ENCODE assay signal across 8 cellular contexts in genomic region chr16:57422026-57422944, GRCh38. TPM values are rescaled to one million over a fixed set of nuclear protein-coding genes. Genes with fewer than 3 reads are reported as not detected.
A peak's percentile ranks its signal among the peaks of the same experiment; 100 is the strongest.
DNase-seq lines count a peak whose midpoint lies in the region; ATAC-seq and TF ChIP-seq lines count a peak whose summit lies in the region.

No MANE protein-coding gene starts in this region.

- peak; percentile 39 for TF ChIP-seq CTCF in DND-41 (IDR thresholded peaks at IDR 0.05; ENCODE audit: borderline replicate concordance, extremely low read depth, low read length, poor library complexity, severe bottlenecking)
- peak; percentile 68 for TF ChIP-seq CTCF in Loucy (conservative IDR thresholded peaks at IDR 0.05; ENCODE audit: low read length)
- peak; percentile 15 to 82 (median 70) for TF ChIP-seq CTCF in heart right ventricle (IDR thresholded peaks at IDR 0.05)
- TF ChIP-seq CTCF in smooth muscle cell (IDR thresholded peaks at IDR 0.05; ENCODE audit: borderline replicate concordance, insufficient read depth, poor library complexity, severe bottlenecking), result peak; percentile 55
- TF ChIP-seq CTCF in activated CD8-positive, alpha-beta T cell treated with anti-CD3 and anti-CD28 coated beads for 36 hours (IDR thresholded peaks at IDR 0.05), result no peak

- H3K9me3 Mint-ChIP-seq in T-cell, result no peaks in the 10 kb centered on the region
- H3K9me3 Mint-ChIP-seq in activated CD8-positive, alpha-beta T cell treated with anti-CD3 and anti-CD28 coated beads for 36 hours, result no peaks in the 10 kb centered on the region

- 35 to 36% methylated on average over 10 of the region's 10 CpGs for WGBS in heart right ventricle, 2 donors
- 52% methylated on average over 10 of the region's 10 CpGs for WGBS in smooth muscle cell (ENCODE audit: low lambda C conversion rate)

- CTCF ChIA-PET in T-cell (lab: Charles Lee), result interaction anchor here (0.9 to 1.6 kb wide), 2 partner anchors 11 to 97 kb away, joined by 3 read pairs; no protein-coding TSS in a partner anchor
- CTCF ChIA-PET in activated CD8-positive, alpha-beta T cell treated with anti-CD3 and anti-CD28 coated beads for 36 hours (lab: Charles Lee), result interaction anchor here (0.7 to 8.2 kb wide), 6 partner anchors 9 to 604 kb away, joined by 3 to 81 read pairs (median 4); no protein-coding TSS in a partner anchor

- no peak overlapping the region for H3K4me2 ChIP-seq in DND-41 (ENCODE audit: insufficient read depth, low read length)
- no peak overlapping the region for H3K4me2 ChIP-seq in Loucy (ENCODE audit: low read depth, low read length, poor library complexity, severe bottlenecking)
- no peak overlapping the region for H3K4me2 ChIP-seq in smooth muscle cell

- no peak for DNase-seq in DND-41
- peak; percentile 34 for DNase-seq in UCSD-AML1 (lab: John Stamatoyannopoulos, UW; ENCODE audit: unreplicated experiment)
- peak in 1 of 2 donors; percentile 57 for DNase-seq in heart right ventricle
- no peak for DNase-seq in smooth muscle cell (lab: John Stamatoyannopoulos, UW; ENCODE audit: unreplicated experiment)
- DNase-seq in T-cell, result no peak
- no peak for DNase-seq in activated CD8-positive, alpha-beta T cell treated with anti-CD3 and anti-CD28 coated beads for 36 hours

- intact Hi-C loops in heart right ventricle (cut with DNase I), result loop anchor here in 4 of 10 donors (1.0 to 10.0 kb wide), 3 partner anchors 95 to 337 kb away; no protein-coding TSS in a partner anchor
- intact Hi-C loops in activated CD8-positive, alpha-beta T cell treated with anti-CD3 and anti-CD28 coated beads for 36 hours (cut with micrococcal nuclease), result no loop called here

- H3K4me3 Mint-ChIP-seq in T-cell, result no peak overlapping the region
- H3K4me3 Mint-ChIP-seq in activated CD8-positive, alpha-beta T cell treated with anti-CD3 and anti-CD28 coated beads for 36 hours, result no peak overlapping the region

- H2AFZ ChIP-seq in DND-41 (ENCODE audit: low read depth, low read length), result no peak overlapping the region
- no peak overlapping the region for H2AFZ ChIP-seq in Loucy (ENCODE audit: low read length)
- peak overlapping the region; percentile 18 for H2AFZ ChIP-seq in smooth muscle cell (ENCODE audit: low read depth)

- no peak overlapping the region for H3K27ac Mint-ChIP-seq in T-cell
- H3K27ac Mint-ChIP-seq in activated CD8-positive, alpha-beta T cell treated with anti-CD3 and anti-CD28 coated beads for 36 hours, result no peak overlapping the region

- H3K4me1 Mint-ChIP-seq in T-cell, result peaks cover 15 to 17% (median 16%) of the 10 kb centered on the region in 3 donors
- peaks cover 18% of the 10 kb centered on the region for H3K4me1 Mint-ChIP-seq in activated CD8-positive, alpha-beta T cell treated with anti-CD3 and anti-CD28 coated beads for 36 hours (ENCODE audit: low read depth)

- H3K27ac ChIP-seq in DND-41 (ENCODE audit: low read length), result no peak overlapping the region
- H3K27ac ChIP-seq in heart right ventricle, result peak overlapping the region in 1 of 10 donors; percentile 41
- no peak overlapping the region for H3K27ac ChIP-seq in smooth muscle cell (ENCODE audit: low read depth)

- no peak for ATAC-seq in DND-41 (ENCODE audit: insufficient read depth, low read depth)
- ATAC-seq in heart right ventricle, result peak in 4 of 8 donors; percentile 36 to 65 (median 48)
- no peak for ATAC-seq in T-cell (replicated peaks in 1 of 4)
- no peak for ATAC-seq in activated CD8-positive, alpha-beta T cell treated with anti-CD3 and anti-CD28 coated beads for 36 hours
- ATAC-seq in HG03139 (IDR thresholded peaks at IDR 0.05; ENCODE audit: unreplicated experiment), result no peak

- H3K27me3 ChIP-seq in DND-41 (ENCODE audit: insufficient read depth, low read length, poor library complexity), result no peaks in the 10 kb centered on the region
- H3K27me3 ChIP-seq in Loucy (ENCODE audit: insufficient read depth, low read length, poor library complexity, severe bottlenecking), result no peaks in the 10 kb centered on the region
- H3K27me3 ChIP-seq in heart right ventricle, result no peaks in the 10 kb centered on the region
- no peaks in the 10 kb centered on the region for H3K27me3 ChIP-seq in smooth muscle cell (ENCODE audit: low read depth)

- H3K9me2 ChIP-seq in Loucy (replicated peaks; ENCODE audit: low read depth, low read length), result no peaks in the 10 kb centered on the region

- H3F3A ChIP-seq in Loucy (ENCODE audit: low read depth) (no peaks in the 10 kb centered on the region), smooth muscle cell (ENCODE audit: low read depth) (no peaks in the 10 kb centered on the region)

- POLR2A ChIA-PET in T-cell (lab: Charles Lee), result interaction anchor here (0.5 to 0.6 kb wide), 3 partner anchors 52 to 187 kb away, joined by 4 to 11 read pairs (median 7); no protein-coding TSS in a partner anchor
- POLR2A ChIA-PET in activated CD8-positive, alpha-beta T cell treated with anti-CD3 and anti-CD28 coated beads for 36 hours (lab: Charles Lee), result interaction anchor here (0.6 to 1.2 kb wide), 3 partner anchors 11 to 275 kb away, joined by 3 to 4 read pairs (median 3); no protein-coding TSS in a partner anchor

- no peaks in the 10 kb centered on the region for H3K79me2 ChIP-seq in DND-41 (ENCODE audit: insufficient read depth, low read length)
- no peaks in the 10 kb centered on the region for H3K79me2 ChIP-seq in Loucy (ENCODE audit: insufficient read depth, low read length)
- H3K79me2 ChIP-seq in smooth muscle cell (ENCODE audit: low read depth), result no peaks in the 10 kb centered on the region

- H4K20me1 ChIP-seq in DND-41 (ENCODE audit: insufficient read depth, low read length) (no peaks in the 10 kb centered on the region), Loucy (ENCODE audit: insufficient read depth, low read length, poor library complexity, severe bottlenecking) (no peaks in the 10 kb centered on the region), smooth muscle cell (ENCODE audit: low read depth) (no peaks in the 10 kb centered on the region)

- H3K27me3 Mint-ChIP-seq in T-cell, result no peaks in the 10 kb centered on the region
- H3K27me3 Mint-ChIP-seq in activated CD8-positive, alpha-beta T cell treated with anti-CD3 and anti-CD28 coated beads for 36 hours, result no peaks in the 10 kb centered on the region

- H3K4me1 ChIP-seq in DND-41 (ENCODE audit: insufficient read depth, low read length), result peaks cover 8% of the 10 kb centered on the region
- peaks cover 9% of the 10 kb centered on the region for H3K4me1 ChIP-seq in Loucy (ENCODE audit: insufficient read depth, low read length, poor library complexity, severe bottlenecking)
- H3K4me1 ChIP-seq in heart right ventricle, result peaks cover 8 to 51% (median 37%) of the 10 kb centered on the region in 9 donors
- H3K4me1 ChIP-seq in smooth muscle cell (ENCODE audit: low read depth), result peaks cover 5% of the 10 kb centered on the region

- H3K9ac ChIP-seq in DND-41 (ENCODE audit: low read depth, low read length), result no peak overlapping the region
- no peak overlapping the region for H3K9ac ChIP-seq in Loucy (ENCODE audit: low read depth, low read length, poor library complexity, severe bottlenecking)
- no peak overlapping the region for H3K9ac ChIP-seq in smooth muscle cell (ENCODE audit: low read depth)

- no peak overlapping the region for H3K4me3 ChIP-seq in DND-41 (ENCODE audit: low read depth in 1 of 2, low read length in 2 of 2)
- no peak overlapping the region for H3K4me3 ChIP-seq in Loucy (ENCODE audit: low read length, poor library complexity, severe bottlenecking)
- no peak overlapping the region for H3K4me3 ChIP-seq in heart right ventricle
- no peak overlapping the region for H3K4me3 ChIP-seq in smooth muscle cell

- H3K36me3 ChIP-seq in DND-41 (ENCODE audit: insufficient read depth, low read length) (peaks cover 3% of the 10 kb centered on the region; the same call in 1 of the 2 replicates), Loucy (ENCODE audit: insufficient read depth, low read length) (no peaks in the 10 kb centered on the region; the same call in 1 of the 2 replicates), heart right ventricle (peaks cover 0 to 12% (median under 1%) of the 10 kb centered on the region in 9 donors), smooth muscle cell (ENCODE audit: low read depth) (no peaks in the 10 kb centered on the region)

- H3K9me3 ChIP-seq in DND-41 (ENCODE audit: insufficient read depth, low read length, severe bottlenecking), result no peaks in the 10 kb centered on the region
- H3K9me3 ChIP-seq in Loucy (ENCODE audit: insufficient read depth, low read depth, low read length), result no peaks in the 10 kb centered on the region
- no peaks in the 10 kb centered on the region for H3K9me3 ChIP-seq in heart right ventricle
- H3K9me3 ChIP-seq in smooth muscle cell (replicated peaks; ENCODE audit: low read depth), result no peaks in the 10 kb centered on the region

- peaks cover 4% of the 10 kb centered on the region for H3K36me3 Mint-ChIP-seq in T-cell
- peaks cover 2% of the 10 kb centered on the region for H3K36me3 Mint-ChIP-seq in activated CD8-positive, alpha-beta T cell treated with anti-CD3 and anti-CD28 coated beads for 36 hours (ENCODE audit: low read depth)

RNA-seq across cellular contexts. Expression of gene CCL17, which starts 17.7 kb away (rescaled TPM):
- total RNA-seq in heart right ventricle (1 to 10 TPM in 1 of 10 donors, not detected in 9; 1.0 TPM), smooth muscle cell (not detected in 2 replicates), T-cell (1 to 10 TPM in 2 of 5 donors, under 1 TPM in 1, not detected in 2; 0.93 to 1.2 (median 1.2) TPM)
- polyA plus RNA-seq in heart right ventricle (under 1 TPM in 1 of 2 donors, not detected in 1; 0.35 TPM), smooth muscle cell (not detected in 2 replicates)
- 1 to 10 TPM; 2.1 to 2.9 TPM for total RNA-seq in activated CD8-positive, alpha-beta T cell treated with anti-CD3 and anti-CD28 coated beads for 36 hours

RNA-seq across cellular contexts. Expression of gene CIAPIN1, which starts 24.9 kb away (rescaled TPM):
- total RNA-seq in heart right ventricle (10 to 100 TPM; 49.6 to 75.1 (median 61.0) TPM), smooth muscle cell (36.6 and 39.5 TPM in 2 replicates), T-cell (10 to 100 TPM; 26.5 to 46.8 (median 28.5) TPM)
- polyA plus RNA-seq in heart right ventricle (10 to 100 TPM; 20.1 to 63.0 TPM), smooth muscle cell (58.1 and 67.4 TPM in 2 replicates)
- 10 to 100 TPM; 53.3 to 53.4 TPM for total RNA-seq in activated CD8-positive, alpha-beta T cell treated with anti-CD3 and anti-CD28 coated beads for 36 hours

RNA-seq across cellular contexts. Expression of gene COQ9, which starts 25.0 kb away (rescaled TPM):
- 100 to 1,000 TPM; 135 to 230 (median 207) TPM for total RNA-seq in heart right ventricle
- polyA plus RNA-seq in heart right ventricle, result 100 to 1,000 TPM; 162 to 475 TPM
- 34.7 and 38.1 TPM in 2 replicates for total RNA-seq in smooth muscle cell
- polyA plus RNA-seq in smooth muscle cell, result 59.7 and 62.1 TPM in 2 replicates
- total RNA-seq in T-cell, result 10 to 100 TPM; 18.0 to 35.3 (median 34.2) TPM
- 10 to 100 TPM; 39.3 to 39.6 TPM for total RNA-seq in activated CD8-positive, alpha-beta T cell treated with anti-CD3 and anti-CD28 coated beads for 36 hours

RNA-seq across cellular contexts. Expression of gene POLR2C, which starts 40.2 kb away (rescaled TPM):
- 10 to 100 TPM; 40.2 to 56.7 (median 47.2) TPM for total RNA-seq in heart right ventricle
- 10 to 100 TPM; 17.9 to 46.6 TPM for polyA plus RNA-seq in heart right ventricle
- total RNA-seq in smooth muscle cell, result 60.9 and 90.0 TPM in 2 replicates
- 58.0 and 67.3 TPM in 2 replicates for polyA plus RNA-seq in smooth muscle cell
- total RNA-seq in T-cell, result 10 to 100 TPM; 63.8 to 93.9 (median 69.0) TPM
- 10 to 100 TPM; 62.4 to 63.0 TPM for total RNA-seq in activated CD8-positive, alpha-beta T cell treated with anti-CD3 and anti-CD28 coated beads for 36 hours

RNA-seq across cellular contexts. Expression of gene CX3CL1, which starts 50.0 kb away (rescaled TPM):
- 10 to 100 TPM in 9 of 10 donors, 1 to 10 TPM in 1; 7.8 to 46.3 (median 14.5) TPM for total RNA-seq in heart right ventricle
- polyA plus RNA-seq in heart right ventricle, result 10 to 100 TPM; 15.1 to 19.0 TPM
- 2.2 and 4.0 TPM in 2 replicates for total RNA-seq in smooth muscle cell
- polyA plus RNA-seq in smooth muscle cell, result 2.8 and 5.4 TPM in 2 replicates
- under 1 TPM in 3 of 5 donors, not detected in 2; 0.13 to 0.18 (median 0.16) TPM for total RNA-seq in T-cell
- total RNA-seq in activated CD8-positive, alpha-beta T cell treated with anti-CD3 and anti-CD28 coated beads for 36 hours, result under 1 TPM in 1 of 2 experiments, not detected in 1; 0.09 TPM
